ENCODE assay signal across 14 cellular contexts in the genomic region with DNA sequence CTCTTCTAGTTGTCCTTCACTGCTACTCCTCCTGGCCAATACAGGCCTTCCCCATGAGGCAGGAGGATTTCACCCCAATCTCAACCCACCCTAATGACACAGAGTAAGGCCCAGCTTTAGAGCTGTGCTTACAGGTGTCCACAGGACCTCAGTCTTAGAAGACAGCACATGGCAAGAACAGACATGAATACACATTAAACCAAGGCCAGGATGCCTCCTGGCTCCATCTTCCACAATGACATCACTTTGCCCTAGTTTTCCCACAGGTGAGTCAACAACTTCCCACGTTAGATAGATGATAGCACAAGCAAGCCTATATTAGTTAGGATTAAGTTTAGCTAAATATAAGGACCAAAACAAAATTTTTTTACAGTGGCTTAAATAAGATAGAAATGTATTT.
DNase-seq lines count a peak whose midpoint lies in the region; ATAC-seq and TF ChIP-seq lines count a peak whose summit lies in the region.
"Had no signal": no experiment of that assay in that cellular context is flagged by ENCODE, and none has a peak within 500 bp of the region (broad histone marks: within the 10 kb centered on the region; RNA-seq: fewer than 3 reads in every experiment).

No MANE protein-coding gene starts in this region.

- ATAC-seq in RWPE2 (ENCODE audit: low read depth) (peak; percentile 60), lower lobe of right lung (no peak), GM21717 (IDR thresholded peaks at IDR 0.05; ENCODE audit: unreplicated experiment) (no peak)
- ATAC-seq: GM12878, HepG2 had no signal

- intact Hi-C loops in lower lobe of right lung (cut with DNase I): no loop called here

- peaks cover 20% of the 10 kb centered on the region for H3K4me1 ChIP-seq in RWPE2 (ENCODE audit: insufficient read depth, poor library complexity, severe bottlenecking)
- H3K4me1 ChIP-seq in lower lobe of right lung: peaks cover 11% of the 10 kb centered on the region
- H3K4me1 ChIP-seq: HAP-1 had no signal

- TF ChIP-seq CTCF in RWPE2 (IDR thresholded peaks at IDR 0.05; ENCODE audit: poor library complexity, severe bottlenecking) (no peak), epithelial cell of esophagus (IDR thresholded peaks at IDR 0.05; ENCODE audit: insufficient read depth, low read depth, low read length, missing control alignments) (no peak), GM13976 (IDR thresholded peaks at IDR 0.05; ENCODE audit: borderline replicate concordance, control extremely low read depth, extremely low read depth, insufficient read depth, missing control alignments) (no peak), lower lobe of right lung (IDR thresholded peaks at IDR 0.05) (no peak)

- DNase-seq in Daoy (ENCODE audit: low read depth): peak; percentile 5
- no peak for DNase-seq in RWPE2 (ENCODE audit: low spot score)
- peak; percentile 98 for DNase-seq in epithelial cell of esophagus (ENCODE audit: low read depth)
- DNase-seq in kidney tubule cell (ENCODE audit: low spot score): peak; percentile 55
- no peak for DNase-seq in GM13976 (ENCODE audit: low spot score)
- DNase-seq in NCI-H1436 treated with DMSO at 0.1 percent for 48 hours (lab: John Stamatoyannopoulos, UW): no peak
- no peak for DNase-seq in lower lobe of right lung
- DNase-seq: 8988T, AML-193 had no signal

- peak overlapping the region; percentile 8 for H3K27ac ChIP-seq in RWPE2 (ENCODE audit: poor library complexity, severe bottlenecking)
- H3K27ac ChIP-seq in lower lobe of right lung: no peak overlapping the region
- H3K27ac ChIP-seq: BLaER1 had no signal

- no peaks in the 10 kb centered on the region for H3K27me3 ChIP-seq in RWPE2 (ENCODE audit: insufficient read depth, poor library complexity, severe bottlenecking)
- H3K27me3 ChIP-seq in lower lobe of right lung (ENCODE audit: low read depth): no peaks in the 10 kb centered on the region
- H3K27me3 ChIP-seq: BLaER1 had no signal

- H3K4me3 ChIP-seq in RWPE2 (ENCODE audit: severe bottlenecking) (no peak overlapping the region), epithelial cell of esophagus (ENCODE audit: low read length) (no peak overlapping the region), lower lobe of right lung (no peak overlapping the region)
- H3K4me3 ChIP-seq: BLaER1, GM12878, HAP-1 had no signal

- in situ Hi-C loops in GM13976 (cut with MboI; ENCODE audit: low sequenced_read_pairs, unreplicated experiment): no loop called here

- H3K9me3 ChIP-seq in RWPE2 (ENCODE audit: severe bottlenecking) (no peaks in the 10 kb centered on the region), lower lobe of right lung (no peaks in the 10 kb centered on the region)
- H3K9me3 ChIP-seq: BLaER1, HAP-1 had no signal

- H3K36me3 ChIP-seq in RWPE2 (ENCODE audit: low read depth) (no peaks in the 10 kb centered on the region), lower lobe of right lung (no peaks in the 10 kb centered on the region)
- H3K36me3 ChIP-seq: BLaER1, HAP-1 had no signal

Comparison
In these comparisons a context has a peak if more than half of its experiments do, and no peak if none do; other contexts are left out.
1. DNase-seq: peak in Daoy (single experiment), epithelial cell of esophagus (single experiment) and kidney tubule cell (single experiment); none in RWPE2 (single experiment), GM13976 (single experiment), NCI-H1436 treated with DMSO at 0.1 percent for 48 hours (single experiment) and lower lobe of right lung (single experiment).